2 cellular contexts compared by ENCODE assay signal in genomic region chr6:122692807-122693580, GRCh38.
TF ChIP-seq lines count a peak whose summit lies in the region.

No MANE protein-coding gene starts in this region.

TF ChIP-seq in HepG2, 621 proteins besides CTCF, POLR2A, EP300 and RAD21:
- TF ChIP-seq ESRRA (CRISPR knock-in tag; IDR thresholded peaks at IDR 0.05; ENCODE audit: low read depth) (no peak), SIN3B (IDR thresholded peaks at IDR 0.05; ENCODE audit: low read length) (no peak), ZBTB20 (CRISPR knock-in tag; IDR thresholded peaks at IDR 0.05; ENCODE audit: borderline replicate concordance, low read depth) (no peak), CREB1 (IDR thresholded peaks at IDR 0.05) (peak; percentile 23; the same call in 1 of the 2 replicates), CREB1 (CRISPR knock-in tag; IDR thresholded peaks at IDR 0.05) (no peak), ZNF451 (CRISPR knock-in tag; IDR thresholded peaks at IDR 0.05) (no peak), NR2C2 (CRISPR knock-in tag; IDR thresholded peaks at IDR 0.05; ENCODE audit: borderline replicate concordance) (no peak), SYNCRIP (IDR thresholded peaks at IDR 0.05; ENCODE audit: insufficient read depth, low read depth, low read length) (no peak), ZBTB10 (CRISPR knock-in tag; IDR thresholded peaks at IDR 0.05; ENCODE audit: borderline replicate concordance) (no peak), SP4 (CRISPR knock-in tag; IDR thresholded peaks at IDR 0.05) (no peak), RBAK (CRISPR knock-in tag; IDR thresholded peaks at IDR 0.05) (no peak), FOXK1 (CRISPR knock-in tag; IDR thresholded peaks at IDR 0.05; ENCODE audit: borderline replicate concordance, low read depth) (no peak), ZNF12 (CRISPR knock-in tag; IDR thresholded peaks at IDR 0.05) (no peak), MAFK (conservative IDR thresholded peaks at IDR 0.05 in 1 of 2, IDR thresholded peaks at IDR 0.05 in 1 of 2; ENCODE audit: low read length in 2 of 2) (peak; percentile 81 to 95), MAFF (IDR thresholded peaks at IDR 0.05; ENCODE audit: low read depth, low read length) (peak; percentile 87)

TF ChIP-seq in H1, 55 proteins besides CTCF, POLR2A, EP300 and RAD21:
- TF ChIP-seq MAFK (IDR thresholded peaks at IDR 0.05; ENCODE audit: low read depth, low read length) = peak; percentile 46; the same call in 1 of the 2 replicates
- no peak for TF ChIP-seq SIX5 (IDR thresholded peaks at IDR 0.05; ENCODE audit: low read depth, low read length)
- TF ChIP-seq CHD7 (IDR thresholded peaks at IDR 0.05; ENCODE audit: insufficient replicate concordance, low read length) = peak; percentile 36
